8 cellular contexts compared by ENCODE assay signal in genomic region chr15:42548258-42549051, GRCh38. TPM values are rescaled to one million over a fixed set of nuclear protein-coding genes. Genes with fewer than 3 reads are reported as not detected.
DNase-seq lines count a peak whose midpoint lies in the region; ATAC-seq and TF ChIP-seq lines count a peak whose summit lies in the region.

Gene HAUS2 (plus strand): TSS chr15:42548838. CDS start chr15:42548873, 35 bp downstream.
Gene LRRC57 (minus strand): TSS chr15:42548793. CDS start chr15:42548434, 359 bp downstream.

- H3K9me3 Mint-ChIP-seq in CD4-positive, alpha-beta T cell = no peaks in the 10 kb centered on the region
- no peaks in the 10 kb centered on the region for H3K9me3 Mint-ChIP-seq in activated CD8-positive, alpha-beta memory T cell treated with anti-CD3 and anti-CD28 coated beads, Interleukin-2, amount 10 ng/mL, durations not matched to agents 7 days and 5 days (ENCODE audit: low read depth)
- H3K9me3 Mint-ChIP-seq in endodermal cell = no peaks in the 10 kb centered on the region

- no peaks in the 10 kb centered on the region for H3K27me3 ChIP-seq in CD4-positive, alpha-beta T cell (ENCODE audit: control insufficient read depth, insufficient read depth, low read length)
- H3K27me3 ChIP-seq in HL-60 (ENCODE audit: insufficient read depth, poor library complexity, severe bottlenecking) (no peaks in the 10 kb centered on the region), endodermal cell (ENCODE audit: control insufficient read depth, insufficient read depth, low read length, poor library complexity, severe bottlenecking) (no peaks in the 10 kb centered on the region)

- CTCF ChIA-PET in CD4-positive, alpha-beta T cell (lab: Charles Lee) = interaction anchor here (1.0 to 1.2 kb wide), 3 partner anchors 27 to 378 kb away, joined by 3 to 5 read pairs (median 3); partner anchors contain the start of gene STARD9
- CTCF ChIA-PET in activated CD8-positive, alpha-beta memory T cell treated with anti-CD3 and anti-CD28 coated beads, Interleukin-2, amount 10 ng/mL, durations not matched to agents 7 days and 5 days (lab: Charles Lee) = interaction anchor here (0.9 to 2.9 kb wide), 8 partner anchors 13 to 132 kb away, joined by 3 to 9 read pairs (median 4); partner anchors contain the start of genes SNAP23, STARD9 and ZNF106

- H3K36me3 Mint-ChIP-seq in CD4-positive, alpha-beta T cell (ENCODE audit: low read depth) = peaks cover 49% of the 10 kb centered on the region
- peaks cover 25% of the 10 kb centered on the region for H3K36me3 Mint-ChIP-seq in activated CD8-positive, alpha-beta memory T cell treated with anti-CD3 and anti-CD28 coated beads, Interleukin-2, amount 10 ng/mL, durations not matched to agents 7 days and 5 days
- peaks cover 8% of the 10 kb centered on the region for H3K36me3 Mint-ChIP-seq in endodermal cell (ENCODE audit: low read depth)

- H3K36me3 ChIP-seq in endodermal cell (ENCODE audit: control insufficient read depth, insufficient read depth, low read length) = peaks cover 18% of the 10 kb centered on the region

- POLR2A ChIA-PET in CD4-positive, alpha-beta T cell (lab: Charles Lee) = interaction anchor here (0.7 to 3.3 kb wide), 14 partner anchors 9 to 558 kb away, joined by 3 to 29 read pairs (median 4); partner anchors contain the start of genes GANC, SNAP23, STARD9 and TMEM87A

- H3K9ac ChIP-seq in endodermal cell (ENCODE audit: extremely low read depth, low read length, poor library complexity, severe bottlenecking) = peak within 1 kb of the TSS; percentile 83

- H3K4me3 ChIP-seq in HL-60 (replicated peaks; ENCODE audit: insufficient read depth, low read length) (peak within 1 kb of the TSS; percentile 93), endodermal cell (ENCODE audit: low read length) (peak within 1 kb of the TSS; percentile 100)

- intact Hi-C loops in CD4-positive, alpha-beta T cell (cut with DNase I, micrococcal nuclease) = loop anchor here (1.0 to 5.0 kb wide), 4 partner anchors 27 to 104 kb away; partner anchors contain the start of genes ZNF106 (in 2 of the 2) and STARD9 (in 1 of the 2)

- H3K9me3 ChIP-seq in CD4-positive, alpha-beta T cell (ENCODE audit: control insufficient read depth, low read length) = no peaks in the 10 kb centered on the region
- H3K9me3 ChIP-seq in endodermal cell (ENCODE audit: control insufficient read depth, low read length) = no peaks in the 10 kb centered on the region

- H3K4me3 Mint-ChIP-seq in CD4-positive, alpha-beta T cell = peak within 1 kb of the TSS; percentile 91
- peak within 1 kb of the TSS; percentile 95 for H3K4me3 Mint-ChIP-seq in activated CD8-positive, alpha-beta memory T cell treated with anti-CD3 and anti-CD28 coated beads, Interleukin-2, amount 10 ng/mL, durations not matched to agents 7 days and 5 days
- peak within 1 kb of the TSS; percentile 97 for H3K4me3 Mint-ChIP-seq in endodermal cell

- H3K27ac Mint-ChIP-seq in CD4-positive, alpha-beta T cell = peak within 1 kb of the TSS; percentile 92
- H3K27ac Mint-ChIP-seq in activated CD8-positive, alpha-beta memory T cell treated with anti-CD3 and anti-CD28 coated beads, Interleukin-2, amount 10 ng/mL, durations not matched to agents 7 days and 5 days = peak within 1 kb of the TSS; percentile 94
- peak within 1 kb of the TSS; percentile 97 for H3K27ac Mint-ChIP-seq in endodermal cell

- no peak for TF ChIP-seq CTCF in CD4-positive, alpha-beta T cell (IDR thresholded peaks at IDR 0.05)
- no peak for TF ChIP-seq CTCF in HL-60 (IDR thresholded peaks at IDR 0.05; ENCODE audit: insufficient read depth, low read length)
- TF ChIP-seq CTCF in endodermal cell (conservative IDR thresholded peaks at IDR 0.05) = no peak

- peak; percentile 78 for ATAC-seq in CD4-positive, alpha-beta T cell (ENCODE audit: poor library complexity)
- ATAC-seq in GM19452 (IDR thresholded peaks at IDR 0.05; ENCODE audit: unreplicated experiment) = peak; percentile 78
- ATAC-seq in activated CD8-positive, alpha-beta memory T cell treated with anti-CD3 and anti-CD28 coated beads, Interleukin-2, amount 10 ng/mL, durations not matched to agents 7 days and 5 days = peak; percentile 95

- H3K4me1 ChIP-seq in endodermal cell (ENCODE audit: control insufficient read depth, insufficient read depth, low read length) = no peaks in the 10 kb centered on the region

- 0 to 2% methylated on average over 25 to 71 of the region's 71 CpGs for WGBS in endodermal cell (ENCODE audit: insufficient coverage in 1 of 2, insufficient read length in 1 of 2), 2 experiments

- DNase-seq in CD4-positive, alpha-beta T cell = peak; percentile 72 to 91 (median 79)
- DNase-seq in HL-60 (ENCODE audit: low read depth in 1 of 2, low spot score in 1 of 2) (peak; percentile 81 to 88), NOMO-1 treated with DMSO at 0.1 percent for 48 hours (lab: John Stamatoyannopoulos, UW; ENCODE audit: unreplicated experiment) (peak; percentile 65), endodermal cell (peak; percentile 96), mesenteric fat pad (ENCODE audit: low spot score) (peak; percentile 97)
- peak; percentile 92 for DNase-seq in activated CD8-positive, alpha-beta memory T cell treated with anti-CD3 and anti-CD28 coated beads, Interleukin-2, amount 10 ng/mL, durations not matched to agents 7 days and 5 days
- peak; percentile 77 for DNase-seq in stimulated activated CD8-positive, alpha-beta memory T cell treated with anti-CD3 and anti-CD28 coated beads, Interleukin-15, amount 100 ng/mL, for 1 hour (ENCODE audit: low read depth)

- H3K27ac ChIP-seq in CD4-positive, alpha-beta T cell (ENCODE audit: low read depth, low read length) = peak within 1 kb of the TSS; percentile 76
- H3K27ac ChIP-seq in HL-60 (replicated peaks) = peak within 1 kb of the TSS; percentile 90
- peak within 1 kb of the TSS; percentile 33 for H3K27ac ChIP-seq in endodermal cell (ENCODE audit: low read depth, low read length)

- peaks cover 64% of the 10 kb centered on the region for H3K4me1 Mint-ChIP-seq in CD4-positive, alpha-beta T cell (ENCODE audit: low read depth)
- peaks cover 57% of the 10 kb centered on the region for H3K4me1 Mint-ChIP-seq in activated CD8-positive, alpha-beta memory T cell treated with anti-CD3 and anti-CD28 coated beads, Interleukin-2, amount 10 ng/mL, durations not matched to agents 7 days and 5 days
- H3K4me1 Mint-ChIP-seq in endodermal cell = peaks cover 14% of the 10 kb centered on the region

- H3K27me3 Mint-ChIP-seq in CD4-positive, alpha-beta T cell = no peaks in the 10 kb centered on the region
- no peaks in the 10 kb centered on the region for H3K27me3 Mint-ChIP-seq in activated CD8-positive, alpha-beta memory T cell treated with anti-CD3 and anti-CD28 coated beads, Interleukin-2, amount 10 ng/mL, durations not matched to agents 7 days and 5 days
- H3K27me3 Mint-ChIP-seq in endodermal cell (ENCODE audit: insufficient read depth) = no peaks in the 10 kb centered on the region

RNA-seq across cellular contexts. Expression of gene HAUS2, which starts in this region (rescaled TPM):
- 10 to 100 TPM; 23.0 to 28.2 TPM for total RNA-seq in CD4-positive, alpha-beta T cell
- 10 to 100 TPM; 35.5 to 35.6 TPM for total RNA-seq in activated CD8-positive, alpha-beta memory T cell treated with anti-CD3 and anti-CD28 coated beads, Interleukin-2, amount 10 ng/mL, durations not matched to agents 7 days and 5 days
- total RNA-seq in endodermal cell (10 to 100 TPM; 32.9 to 34.4 TPM), mesenteric fat pad (26.3 TPM)
- polyA plus RNA-seq in endodermal cell (2013, experiment 1 of 2) = 31.8 TPM
- 30.8 TPM for polyA plus RNA-seq in endodermal cell (2013, experiment 2 of 2)

RNA-seq across cellular contexts. Expression of gene LRRC57, which starts in this region (rescaled TPM):
- 10 to 100 TPM; 25.8 to 29.6 TPM for total RNA-seq in CD4-positive, alpha-beta T cell
- total RNA-seq in activated CD8-positive, alpha-beta memory T cell treated with anti-CD3 and anti-CD28 coated beads, Interleukin-2, amount 10 ng/mL, durations not matched to agents 7 days and 5 days = 10 to 100 TPM; 22.9 to 25.2 TPM
- 10 to 100 TPM; 14.6 to 19.3 TPM for total RNA-seq in endodermal cell
- polyA plus RNA-seq in endodermal cell (2013, experiment 1 of 2) = 20.3 TPM
- polyA plus RNA-seq in endodermal cell (2013, experiment 2 of 2) = 18.0 TPM
- 19.4 TPM for total RNA-seq in mesenteric fat pad

Comparison
In these comparisons a context has a peak if more than half of its experiments do, and no peak if none do; other contexts are left out.
1. Peak in every context shown above with its lines: DNase-seq, ATAC-seq, H3K4me3 ChIP-seq and H3K27ac ChIP-seq.
2. H3K27ac ChIP-seq: peak in every context shown above with its lines; median percentile 90 in HL-60; 76 in CD4-positive, alpha-beta T cell; 33 in endodermal cell.